ENCODE assay signal across 14 cellular contexts in genomic region chr19:54415901-54416621, GRCh38. TPM values are rescaled to one million over a fixed set of nuclear protein-coding genes. Genes with fewer than 3 reads are reported as not detected.
A peak's percentile ranks its signal among the peaks of the same experiment; 100 is the strongest.
DNase-seq lines count a peak whose midpoint lies in the region; ATAC-seq and TF ChIP-seq lines count a peak whose summit lies in the region.
"Had no signal": no experiment of that assay in that cellular context is flagged by ENCODE, and none has a peak within 500 bp of the region (broad histone marks: within the 10 kb centered on the region; RNA-seq: fewer than 3 reads in every experiment).

No MANE protein-coding gene starts in this region.

- H3K9me3 ChIP-seq in SK-N-MC (ENCODE audit: low read depth, low read length) (no peaks in the 10 kb centered on the region), iPS DF 6.9 (ENCODE audit: control insufficient read depth, insufficient read depth, low read length) (peaks cover 1% of the 10 kb centered on the region; the same call in 1 of the 2 replicates)
- H3K9me3 ChIP-seq: thyroid gland had no signal

- H3K4me3 ChIP-seq in SK-N-MC, result peak overlapping the region; percentile 70
- H3K4me3 ChIP-seq in iPS DF 6.9 (ENCODE audit: low read length), result peak overlapping the region; percentile 60; the same call in 1 of the 2 replicates
- H3K4me3 ChIP-seq in rectal smooth muscle tissue (ENCODE audit: low read length), result peak overlapping the region; percentile 8
- H3K4me3 ChIP-seq: thyroid gland had no signal

- H3K27me3 ChIP-seq in iPS DF 6.9 (ENCODE audit: control insufficient read depth, insufficient read depth, low read length) (peaks cover 4% of the 10 kb centered on the region; the same call in 1 of the 2 replicates), rectal smooth muscle tissue (ENCODE audit: control insufficient read depth, insufficient read depth, low read length) (peaks cover 40% of the 10 kb centered on the region)

- H3K27ac ChIP-seq in SK-N-MC (no peak overlapping the region), iPS DF 6.9 (ENCODE audit: low read length) (no peak overlapping the region), rectal smooth muscle tissue (ENCODE audit: low read depth, low read length) (no peak overlapping the region)
- H3K27ac ChIP-seq: thyroid gland had no signal

- H3K9ac ChIP-seq in SK-N-MC (ENCODE audit: insufficient read length), result no peak overlapping the region
- H3K9ac ChIP-seq in rectal smooth muscle tissue (ENCODE audit: low read length), result no peak overlapping the region

- DNase-seq in GM13977 (ENCODE audit: low spot score) (peak; percentile 53), SK-N-MC (ENCODE audit: low read depth, low spot score) (no peak), iPS DF 6.9 (ENCODE audit: low read depth, low spot score) (no peak), ureter (ENCODE audit: low spot score) (no peak)
- DNase-seq in stimulated activated CD4-positive, alpha-beta T cell treated with anti-CD3 and anti-CD28 coated beads, Interleukin-12 subunit alpha, Interleukin-12 subunit beta, amount 100 ng/mL, for 4 hours, result no peak
- DNase-seq: activated CD4-positive, alpha-beta memory T cell treated with anti-CD3 and anti-CD28 coated beads, Interleukin-2, amount 10 ng/mL, durations not matched to agents 7 days and 5 days; dermis blood vessel endothelial cell; EL; thyroid gland had no signal

- ATAC-seq in GM21717 (IDR thresholded peaks at IDR 0.05; ENCODE audit: unreplicated experiment), result no peak

- in situ Hi-C loops in GM13977 (cut with MboI; ENCODE audit: low pct_unique_long_range_greater_than_20kb, low sequenced_read_pairs, unreplicated experiment), result no loop called here

- H3K36me3 ChIP-seq in SK-N-MC (ENCODE audit: insufficient read depth, low read length) (no peaks in the 10 kb centered on the region), iPS DF 6.9 (ENCODE audit: control insufficient read depth, insufficient read depth, low read length) (no peaks in the 10 kb centered on the region), rectal smooth muscle tissue (ENCODE audit: control insufficient read depth, insufficient read depth, low read length) (no peaks in the 10 kb centered on the region)
- H3K36me3 ChIP-seq: thyroid gland had no signal

- H3K4me1 ChIP-seq in iPS DF 6.9 (ENCODE audit: control insufficient read depth, insufficient read depth, low read length) (peaks cover 4% of the 10 kb centered on the region; the same call in 1 of the 2 replicates), rectal smooth muscle tissue (ENCODE audit: control insufficient read depth, insufficient read depth, low read length) (no peaks in the 10 kb centered on the region)

- no CpG with 5 or more reads among the region's 25 CpGs for WGBS in iPS DF 6.9 (ENCODE audit: insufficient coverage, insufficient read length)

- no peak for TF ChIP-seq CTCF in GM13977 (IDR thresholded peaks at IDR 0.05; ENCODE audit: extremely low read depth, insufficient read depth, missing control alignments)

RNA-seq across cellular contexts. Expression of gene TTYH1, which starts 0.8 kb away (rescaled TPM):
- 2.7 TPM for total RNA-seq in ureter
- total RNA-seq: CD4-positive, alpha-beta T cell; dermis blood vessel endothelial cell; HT1080; mesenteric fat pad had no signal

RNA-seq across cellular contexts. Expression of gene LENG8, which starts 32.9 kb away (rescaled TPM):
- total RNA-seq in ureter, result 269 TPM

RNA-seq across cellular contexts. Expression of gene LENG9, which starts 47.5 kb away (rescaled TPM):
- 10.2 TPM for total RNA-seq in ureter

RNA-seq across cellular contexts. Expression of gene LAIR1, which starts 51.3 kb away (rescaled TPM):
- 16.1 TPM for total RNA-seq in ureter
- total RNA-seq: dermis blood vessel endothelial cell, HT1080 had no signal

RNA-seq across cellular contexts. Expression of gene CDC42EP5, which starts 57.0 kb away (rescaled TPM):
- total RNA-seq in ureter, result 77.0 TPM
- total RNA-seq: activated CD4-positive, alpha-beta memory T cell treated with anti-CD3 and anti-CD28 coated beads, Interleukin-2, amount 10 ng/mL, durations not matched to agents 7 days and 5 days; CD4-positive, alpha-beta T cell had no signal

Comparison
In these comparisons a context has a peak if more than half of its experiments do, and no peak if none do; other contexts are left out.
1. H3K4me3 ChIP-seq: peak in every context shown above with its lines; median percentile 70 in SK-N-MC; 60 in iPS DF 6.9; 8 in rectal smooth muscle tissue.